ENCODE assay signal across 15 cellular contexts in genomic region chr10:102619281-102619981, GRCh38. TPM values are rescaled to one million over a fixed set of nuclear protein-coding genes. Genes with fewer than 3 reads are reported as not detected.
A peak's percentile ranks its signal among the peaks of the same experiment; 100 is the strongest.
DNase-seq lines count a peak whose midpoint lies in the region; ATAC-seq and TF ChIP-seq lines count a peak whose summit lies in the region.
"Had no signal": no experiment of that assay in that cellular context is flagged by ENCODE, and none has a peak within 500 bp of the region (broad histone marks: within the 10 kb centered on the region; RNA-seq: fewer than 3 reads in every experiment).

No MANE protein-coding gene starts in this region.

- CTCF ChIA-PET in activated naive CD4-positive, alpha-beta T cell treated with anti-CD3 and anti-CD28 coated beads for 36 hours (lab: Charles Lee) = interaction anchor here (0.6 kb wide), 1 partner anchor 45 kb away, joined by 5 read pairs; no protein-coding TSS in a partner anchor

- H3K4me3 Mint-ChIP-seq in nephron progenitor cell = no peak overlapping the region
- no peak overlapping the region for H3K4me3 Mint-ChIP-seq in stimulated activated naive B cell treated with anti-CD40 and anti-IgM and Interleukin-4, amounts not matched to agents 10 μg/mL and 1 μg/mL and 100 μg/mL, for 72 hours
- H3K4me3 Mint-ChIP-seq in activated naive CD4-positive, alpha-beta T cell treated with anti-CD3 and anti-CD28 coated beads for 36 hours = no peak overlapping the region

- no peak for TF ChIP-seq POLR2A in Peyer's patch (IDR thresholded peaks at IDR 0.05)

- H3K9me3 ChIP-seq in Peyer's patch (no peaks in the 10 kb centered on the region), cardiac muscle cell (ENCODE audit: low read depth) (no peaks in the 10 kb centered on the region), stomach smooth muscle (ENCODE audit: control insufficient read depth in 2 of 2, low read length in 2 of 2) (no peaks in the 10 kb centered on the region)

- H3K27ac ChIP-seq in Peyer's patch (peak overlapping the region; percentile 28 to 61 (median 34)), cardiac muscle cell (peak overlapping the region; percentile 98), stomach smooth muscle (ENCODE audit: low read length) (peak overlapping the region; percentile 64)

- peaks cover 23% of the 10 kb centered on the region for H3K36me3 Mint-ChIP-seq in nephron progenitor cell (ENCODE audit: low read depth)
- peaks cover 18 to 38% of the 10 kb centered on the region in 2 donors for H3K36me3 Mint-ChIP-seq in stimulated activated naive B cell treated with anti-CD40 and anti-IgM and Interleukin-4, amounts not matched to agents 10 μg/mL and 1 μg/mL and 100 μg/mL, for 72 hours
- peaks cover 3% of the 10 kb centered on the region for H3K36me3 Mint-ChIP-seq in activated naive CD4-positive, alpha-beta T cell treated with anti-CD3 and anti-CD28 coated beads for 36 hours (ENCODE audit: low read depth)

- ATAC-seq in stimulated activated naive B cell treated with anti-CD40 and anti-IgM and Interleukin-4, amounts not matched to agents 10 μg/mL and 1 μg/mL and 100 μg/mL, for 72 hours (replicated peaks) = no peak
- ATAC-seq: Panc1 had no signal

- peaks cover 0 to 31% (median 0%) of the 10 kb centered on the region in 3 donors for H3K36me3 ChIP-seq in Peyer's patch
- H3K36me3 ChIP-seq in cardiac muscle cell = no peaks in the 10 kb centered on the region
- H3K36me3 ChIP-seq in stomach smooth muscle (ENCODE audit: control insufficient read depth in 2 of 2, insufficient read depth in 2 of 2, low read length in 2 of 2) = peaks cover 5 to 9% of the 10 kb centered on the region in 2 donors

- peaks cover 62% of the 10 kb centered on the region for H3K4me1 Mint-ChIP-seq in nephron progenitor cell
- peaks cover 6 to 21% of the 10 kb centered on the region in 2 donors for H3K4me1 Mint-ChIP-seq in stimulated activated naive B cell treated with anti-CD40 and anti-IgM and Interleukin-4, amounts not matched to agents 10 μg/mL and 1 μg/mL and 100 μg/mL, for 72 hours
- H3K4me1 Mint-ChIP-seq in activated naive CD4-positive, alpha-beta T cell treated with anti-CD3 and anti-CD28 coated beads for 36 hours (ENCODE audit: low read depth) = no peaks in the 10 kb centered on the region

- H3K27ac Mint-ChIP-seq in nephron progenitor cell = peak overlapping the region; percentile 87
- H3K27ac Mint-ChIP-seq in stimulated activated naive B cell treated with anti-CD40 and anti-IgM and Interleukin-4, amounts not matched to agents 10 μg/mL and 1 μg/mL and 100 μg/mL, for 72 hours = no peak overlapping the region
- no peak overlapping the region for H3K27ac Mint-ChIP-seq in activated naive CD4-positive, alpha-beta T cell treated with anti-CD3 and anti-CD28 coated beads for 36 hours

- H3K4me3 ChIP-seq in Peyer's patch (no peak overlapping the region), cardiac muscle cell (no peak overlapping the region), stomach smooth muscle (ENCODE audit: low read length in 2 of 2) (peak overlapping the region in 1 of 2 donors; percentile 35)

- peaks cover 3% of the 10 kb centered on the region for H3K27me3 Mint-ChIP-seq in nephron progenitor cell (ENCODE audit: low read depth, poor library complexity)
- no peaks in the 10 kb centered on the region for H3K27me3 Mint-ChIP-seq in stimulated activated naive B cell treated with anti-CD40 and anti-IgM and Interleukin-4, amounts not matched to agents 10 μg/mL and 1 μg/mL and 100 μg/mL, for 72 hours
- H3K27me3 Mint-ChIP-seq in activated naive CD4-positive, alpha-beta T cell treated with anti-CD3 and anti-CD28 coated beads for 36 hours (ENCODE audit: low read depth) = no peaks in the 10 kb centered on the region

- H3K27me3 ChIP-seq in Peyer's patch (no peaks in the 10 kb centered on the region), cardiac muscle cell (no peaks in the 10 kb centered on the region), stomach smooth muscle (ENCODE audit: control insufficient read depth in 1 of 2, insufficient read depth in 2 of 2, low read length in 2 of 2) (no peaks in the 10 kb centered on the region)

- DNase-seq in Peyer's patch (no peak), cardiac muscle cell (ENCODE audit: low read depth in 1 of 2, low spot score in 1 of 2) (no peak), nephron progenitor cell (no peak), NCI-H748 treated with DMSO at 0.1 percent for 48 hours (lab: John Stamatoyannopoulos, UW) (no peak)
- DNase-seq in stimulated activated naive B cell treated with anti-CD40 and anti-IgM and Interleukin-4, amounts not matched to agents 10 μg/mL and 1 μg/mL and 100 μg/mL, for 72 hours = no peak
- no peak for DNase-seq in stimulated activated naive CD4-positive, alpha-beta T cell treated with Interleukin-2 at 50 U/mL for 16 hours (lab: John Stamatoyannopoulos, UW)
- no peak for DNase-seq in activated naive CD4-positive, alpha-beta T cell treated with anti-CD3 and anti-CD28 coated beads for 36 hours
- DNase-seq: activated CD4-positive, alpha-beta T cell treated with anti-CD3 and anti-CD28 coated beads for 1 hour; KG1; NCI-H1417 treated with DMSO at 0.1 percent for 48 hours; NCI-H510A; stimulated activated CD4-positive, alpha-beta T cell treated with anti-CD3 and anti-CD28 coated beads, Interleukin-4, amount 100 ng/mL, for 24 hours; T-helper 1 cell had no signal

- TF ChIP-seq CTCF in Peyer's patch (IDR thresholded peaks at IDR 0.05) (no peak), cardiac muscle cell (IDR thresholded peaks at IDR 0.05; ENCODE audit: low read depth, low read length) (no peak), nephron progenitor cell (IDR thresholded peaks at IDR 0.05) (no peak)

- no peaks in the 10 kb centered on the region for H3K9me3 Mint-ChIP-seq in nephron progenitor cell
- H3K9me3 Mint-ChIP-seq in stimulated activated naive B cell treated with anti-CD40 and anti-IgM and Interleukin-4, amounts not matched to agents 10 μg/mL and 1 μg/mL and 100 μg/mL, for 72 hours = no peaks in the 10 kb centered on the region
- no peaks in the 10 kb centered on the region for H3K9me3 Mint-ChIP-seq in activated naive CD4-positive, alpha-beta T cell treated with anti-CD3 and anti-CD28 coated beads for 36 hours

- H3K9ac ChIP-seq in stomach smooth muscle (ENCODE audit: low read length in 2 of 2) = no peak overlapping the region

- intact Hi-C loops in activated naive CD4-positive, alpha-beta T cell treated with anti-CD3 and anti-CD28 coated beads for 36 hours (cut with micrococcal nuclease) = no loop called here

- H3K4me1 ChIP-seq in Peyer's patch = peaks cover 0 to 34% (median 2%) of the 10 kb centered on the region in 4 donors
- peaks cover 76% of the 10 kb centered on the region for H3K4me1 ChIP-seq in cardiac muscle cell (ENCODE audit: low read depth)
- peaks cover 72% of the 10 kb centered on the region for H3K4me1 ChIP-seq in stomach smooth muscle (ENCODE audit: control insufficient read depth, insufficient read depth, low read length)

RNA-seq across cellular contexts. Expression of gene TRIM8, which starts 24.8 kb away (rescaled TPM):
- total RNA-seq in Peyer's patch (100 to 1,000 TPM in 3 of 4 donors, 10 to 100 TPM in 1; 88.3 to 154 (median 119) TPM), cardiac muscle cell (100 and 130 TPM in 2 replicates)
- polyA plus RNA-seq in cardiac muscle cell = 59.8 and 65.6 TPM in 2 replicates
- 10 to 100 TPM; 18.8 to 20.0 TPM for total RNA-seq in activated naive CD4-positive, alpha-beta T cell treated with anti-CD3 and anti-CD28 coated beads for 36 hours

Comparison
In these comparisons a context has a peak if more than half of its experiments do, and no peak if none do; other contexts are left out.
1. H3K27ac ChIP-seq: peak in every context shown above with its lines; median percentile 98 in cardiac muscle cell; 64 in stomach smooth muscle; 34 in Peyer's patch.